In genomic region chr10:47361293-47361692, GRCh38 we compare ENCODE assay signal across 8 cellular contexts. TPM values are rescaled to one million over a fixed set of nuclear protein-coding genes. Genes with fewer than 3 reads are reported as not detected.
DNase-seq lines count a peak whose midpoint lies in the region; ATAC-seq and TF ChIP-seq lines count a peak whose summit lies in the region.

No MANE protein-coding gene starts in this region.

- H3K18ac ChIP-seq in mesenchymal stem cell (ENCODE audit: low read depth in 1 of 2, low read length in 2 of 2) = no peak overlapping the region

- WGBS in mesenchymal stem cell = 36% methylated on average over 9 of the region's 9 CpGs

- no peak overlapping the region for H3K4ac ChIP-seq in mesenchymal stem cell (ENCODE audit: low read depth in 1 of 2, low read length in 2 of 2)

- H3K14ac ChIP-seq in mesenchymal stem cell (ENCODE audit: low read length in 2 of 2) = no peak overlapping the region

- H4K91ac ChIP-seq in mesenchymal stem cell (ENCODE audit: low read length) = no peak overlapping the region

- H3K4me3 ChIP-seq in coronary artery (no peak overlapping the region), mesenchymal stem cell (ENCODE audit: insufficient read depth in 1 of 2, low read depth in 1 of 2, low read length in 2 of 2) (no peak overlapping the region)

- no peak overlapping the region for H4K8ac ChIP-seq in mesenchymal stem cell (ENCODE audit: low read length)

- H3K27me3 ChIP-seq in mesenchymal stem cell (ENCODE audit: control insufficient read depth in 1 of 2, insufficient read depth in 1 of 2, low read length in 2 of 2) = peaks cover 0 to 36% of the 10 kb centered on the region in 2 experiments

- no peak overlapping the region for H2AK5ac ChIP-seq in mesenchymal stem cell (ENCODE audit: low read length, severe bottlenecking)

- H3K27ac ChIP-seq in coronary artery (no peak overlapping the region), mesenchymal stem cell (ENCODE audit: low read length, poor library complexity, severe bottlenecking) (no peak overlapping the region)

- no peak overlapping the region for H3K4me2 ChIP-seq in mesenchymal stem cell (ENCODE audit: low read length, poor library complexity, severe bottlenecking)

- H2BK5ac ChIP-seq in mesenchymal stem cell (ENCODE audit: low read depth, low read length, poor library complexity, severe bottlenecking) = no peak overlapping the region

- H2BK15ac ChIP-seq in mesenchymal stem cell (ENCODE audit: low read depth, poor library complexity, severe bottlenecking) = no peak overlapping the region

- no peak overlapping the region for H3K9ac ChIP-seq in mesenchymal stem cell (ENCODE audit: low read length)

- H3K9me3 ChIP-seq in mesenchymal stem cell (ENCODE audit: control insufficient read depth, low read length) = no peaks in the 10 kb centered on the region

- H3K79me1 ChIP-seq in mesenchymal stem cell (replicated peaks; ENCODE audit: low read length, poor library complexity, severe bottlenecking) = no peaks in the 10 kb centered on the region

- H3K23ac ChIP-seq in mesenchymal stem cell (ENCODE audit: low read length in 2 of 2) = no peak overlapping the region

- peak; percentile 33 for TF ChIP-seq CTCF in coronary artery (IDR thresholded peaks at IDR 0.05)

- no peaks in the 10 kb centered on the region for H3K36me3 ChIP-seq in mesenchymal stem cell (ENCODE audit: control insufficient read depth in 1 of 2, insufficient read depth in 2 of 2, low read depth in 1 of 2, low read length in 2 of 2)

- ATAC-seq in GM21360 (IDR thresholded peaks at IDR 0.05; ENCODE audit: unreplicated experiment) (no peak), GM21786 (IDR thresholded peaks at IDR 0.05; ENCODE audit: unreplicated experiment) (no peak)

- no peak overlapping the region for H2BK12ac ChIP-seq in mesenchymal stem cell (ENCODE audit: low read length in 2 of 2)

- H2BK120ac ChIP-seq in mesenchymal stem cell (ENCODE audit: low read depth, low read length) = no peak overlapping the region

- H3K4me1 ChIP-seq in mesenchymal stem cell (ENCODE audit: control insufficient read depth, insufficient read depth, low read depth, low read length) = peaks cover 5% of the 10 kb centered on the region

- peak in 2 of 3 donors; percentile 5 to 18 for DNase-seq in stimulated activated CD4-positive, alpha-beta T cell treated with anti-CD3 and anti-CD28 coated beads, Interleukin-12 subunit alpha, Interleukin-12 subunit beta, amount 100 ng/mL, for 48 hours (ENCODE audit: low read depth in 2 of 3, low spot score in 1 of 3)
- DNase-seq in stimulated activated CD4-positive, alpha-beta T cell treated with anti-CD3 and anti-CD28 coated beads, Interleukin-4, amount 100 ng/mL, for 4 hours = no peak
- DNase-seq in NCI-H460 (ENCODE audit: extremely low read depth, low read depth) (peak; percentile 11), coronary artery (ENCODE audit: low spot score) (peak; percentile 45), mesenchymal stem cell (peak; percentile 32), NCI-H526 treated with DMSO at 0.1 percent for 48 hours (lab: John Stamatoyannopoulos, UW) (no peak)

- H2AFZ ChIP-seq in mesenchymal stem cell (ENCODE audit: low read depth, low read length) = no peak overlapping the region

RNA-seq across cellular contexts. Expression of gene RBP3, which starts 13.1 kb away (rescaled TPM):
- not detected in 2 replicates for total RNA-seq in NCI-H460 (2014; rRNA removed; shearing (Covaris generic))
- not detected in 2 replicates for polyA plus RNA-seq in NCI-H460 (2014; cell fraction: nucleus; rRNA removed)
- polyA plus RNA-seq in mesenchymal stem cell (2013, experiment 1 of 2) = 0.01 TPM
- polyA plus RNA-seq in mesenchymal stem cell (2013, experiment 2 of 2) = 0.01 TPM

RNA-seq across cellular contexts. Expression of gene ZNF488, which starts 22.8 kb away (rescaled TPM):
- total RNA-seq in NCI-H460 (2014; rRNA removed; shearing (Covaris generic)) = not detected in 2 replicates
- not detected in 2 replicates for polyA plus RNA-seq in NCI-H460 (2014; cell fraction: nucleus; rRNA removed)
- 0.17 TPM for polyA plus RNA-seq in mesenchymal stem cell (2013, experiment 1 of 2)
- 0.16 TPM for polyA plus RNA-seq in mesenchymal stem cell (2013, experiment 2 of 2)

RNA-seq across cellular contexts. Expression of gene GDF2, which starts 39.0 kb away (rescaled TPM):
- total RNA-seq in NCI-H460 (2014; rRNA removed; shearing (Covaris generic)) = not detected in 2 replicates
- polyA plus RNA-seq in NCI-H460 (2014; cell fraction: nucleus; rRNA removed) = not detected in 2 replicates
- polyA plus RNA-seq in mesenchymal stem cell (2013, experiment 1 of 2) = not detected
- not detected for polyA plus RNA-seq in mesenchymal stem cell (2013, experiment 2 of 2)

Comparison
In these comparisons a context has a peak if more than half of its experiments do, and no peak if none do; other contexts are left out.
1. DNase-seq: peak in stimulated activated CD4-positive, alpha-beta T cell treated with anti-CD3 and anti-CD28 coated beads, Interleukin-12 subunit alpha, Interleukin-12 subunit beta, amount 100 ng/mL, for 48 hours (2 of 3), NCI-H460 (single experiment), coronary artery (single experiment) and mesenchymal stem cell (single experiment); none in stimulated activated CD4-positive, alpha-beta T cell treated with anti-CD3 and anti-CD28 coated beads, Interleukin-4, amount 100 ng/mL, for 4 hours (0 of 2) and NCI-H526 treated with DMSO at 0.1 percent for 48 hours (single experiment).